ENCODE assay signal across 13 cellular contexts in the genomic region with DNA sequence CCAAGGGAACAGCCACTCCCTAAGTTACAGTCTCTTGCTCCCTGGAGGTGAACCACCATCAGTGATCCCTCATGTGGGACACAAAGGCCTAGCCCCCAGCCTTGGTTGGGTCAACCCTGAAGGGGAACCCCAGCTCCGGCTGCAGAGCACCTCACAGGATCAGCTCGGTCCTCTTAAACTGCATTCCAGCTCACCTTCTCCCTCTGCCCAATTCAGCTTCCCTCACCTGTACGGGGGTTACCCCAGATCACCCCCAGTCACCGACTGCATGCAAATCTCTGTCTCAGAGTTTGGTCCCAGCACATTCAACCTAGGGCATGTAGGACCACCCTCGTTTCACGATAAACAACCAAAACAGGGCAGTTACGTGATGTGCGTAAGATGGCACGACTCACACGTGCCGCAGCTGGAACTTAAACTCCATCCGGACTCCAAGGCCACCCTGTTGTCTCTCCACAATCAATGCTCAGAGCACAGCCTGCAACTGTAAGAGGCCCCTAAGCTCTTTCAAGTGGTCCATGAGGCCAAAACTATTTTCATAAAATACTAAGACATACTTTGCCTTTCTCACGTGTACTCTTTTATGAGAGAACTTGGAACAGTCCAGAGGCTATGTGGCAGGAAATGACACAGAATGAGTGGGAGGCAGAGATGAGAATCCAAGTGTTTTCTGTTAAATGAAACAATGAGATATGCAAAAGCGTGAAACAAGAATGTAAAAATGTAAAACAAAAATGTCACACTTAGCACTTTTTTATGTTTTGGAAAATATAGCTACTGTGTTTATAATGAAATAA.
DNase-seq lines count a peak whose midpoint lies in the region; ATAC-seq, FAIRE-seq and TF ChIP-seq lines count a peak whose summit lies in the region.
"Had no signal": no experiment of that assay in that cellular context is flagged by ENCODE, and none has a peak within 500 bp of the region (broad histone marks: within the 10 kb centered on the region; RNA-seq: fewer than 3 reads in every experiment).

No MANE protein-coding gene starts in this region.

- DNase-seq in activated CD8-positive, alpha-beta memory T cell treated with anti-CD3 and anti-CD28 coated beads for 24 hours, result peak; percentile 42
- no peak for DNase-seq in activated CD8-positive, alpha-beta memory T cell treated with anti-CD3 and anti-CD28 coated beads, Interleukin-2, amount 50 U/mL, for 4 hours
- DNase-seq in HT1080 (ENCODE audit: low read depth), result peak; percentile 35
- peak; percentile 62 for DNase-seq in astrocyte (ENCODE audit: low read depth)
- no peak for DNase-seq in neural progenitor cell (ENCODE audit: low spot score)
- DNase-seq in MV-4-11 (lab: John Stamatoyannopoulos, UW), result no peak
- DNase-seq: DMS 273 treated with DMSO at 0.1 percent for 48 hours, NCI-H1105 treated with DMSO at 0.1 percent for 48 hours, NCI-H187, Right ventricle myocardium superior had no signal

- H4K20me1 ChIP-seq in astrocyte (ENCODE audit: insufficient read depth, low read length) (no peaks in the 10 kb centered on the region), neural progenitor cell (ENCODE audit: low read depth) (no peaks in the 10 kb centered on the region)

- H3K4me3 Mint-ChIP-seq in astrocyte (ENCODE audit: unreplicated experiment) (no peak overlapping the region), neural progenitor cell (no peak overlapping the region)

- H3K79me2 ChIP-seq in astrocyte (ENCODE audit: insufficient read depth, low read length) (no peaks in the 10 kb centered on the region), neural progenitor cell (ENCODE audit: low read depth) (no peaks in the 10 kb centered on the region)

- H3K4me3 ChIP-seq in astrocyte (ENCODE audit: insufficient read depth, low read depth, low read length) (no peak overlapping the region), neural progenitor cell (no peak overlapping the region), gastroesophageal sphincter (no peak overlapping the region)

- H3K9me3 ChIP-seq in astrocyte (ENCODE audit: insufficient read depth, low read depth, low read length), result no peaks in the 10 kb centered on the region
- peaks cover 6% of the 10 kb centered on the region for H3K9me3 ChIP-seq in neural progenitor cell (ENCODE audit: low read depth)
- H3K9me3 ChIP-seq in gastroesophageal sphincter, result peaks cover 0 to 16% (median 0%) of the 10 kb centered on the region in 3 donors

- no peak for TF ChIP-seq POLR2A in gastroesophageal sphincter (IDR thresholded peaks at IDR 0.05)

- WGBS in gastroesophageal sphincter (ENCODE audit: low coverage in 1 of 2), 2 donors, result 69 to 74% methylated on average over 6 to 7 of the region's 14 CpGs

- peaks cover 2% of the 10 kb centered on the region for H3K27me3 Mint-ChIP-seq in astrocyte (ENCODE audit: low read depth, unreplicated experiment)
- H3K27me3 Mint-ChIP-seq in neural progenitor cell (ENCODE audit: insufficient read depth, low read depth), result peaks cover 4% of the 10 kb centered on the region

- no peaks in the 10 kb centered on the region for H3K36me3 ChIP-seq in astrocyte (ENCODE audit: insufficient read depth, low read length)
- H3K36me3 ChIP-seq in neural progenitor cell, result no peaks in the 10 kb centered on the region
- no peaks in the 10 kb centered on the region for H3K36me3 ChIP-seq in gastroesophageal sphincter

- H3K9ac ChIP-seq in astrocyte (ENCODE audit: low read length), result no peak overlapping the region
- no peak overlapping the region for H3K9ac ChIP-seq in neural progenitor cell

- H2AFZ ChIP-seq in astrocyte (ENCODE audit: low read depth, low read length) (peak overlapping the region; percentile 23), neural progenitor cell (replicated peaks) (no peak overlapping the region)

- no peaks in the 10 kb centered on the region for H3K4me1 Mint-ChIP-seq in astrocyte (ENCODE audit: low read depth, unreplicated experiment)
- H3K4me1 Mint-ChIP-seq in neural progenitor cell, result peaks cover 13% of the 10 kb centered on the region

- H3K27ac Mint-ChIP-seq in astrocyte (ENCODE audit: unreplicated experiment), result no peak overlapping the region
- H3K27ac Mint-ChIP-seq in neural progenitor cell, result peak overlapping the region; percentile 3

- no peak for TF ChIP-seq EP300 in gastroesophageal sphincter (IDR thresholded peaks at IDR 0.05)

- H3K27me3 ChIP-seq in astrocyte (ENCODE audit: insufficient read depth, low read length), result no peaks in the 10 kb centered on the region
- H3K27me3 ChIP-seq in neural progenitor cell, result no peaks in the 10 kb centered on the region
- H3K27me3 ChIP-seq in gastroesophageal sphincter, result peaks cover 35% of the 10 kb centered on the region

- no peaks in the 10 kb centered on the region for H3K36me3 Mint-ChIP-seq in astrocyte (ENCODE audit: low read depth, unreplicated experiment)
- peaks cover 5% of the 10 kb centered on the region for H3K36me3 Mint-ChIP-seq in neural progenitor cell

- H3K4me1 ChIP-seq in astrocyte (ENCODE audit: insufficient read depth, low read length) (peaks cover 4% of the 10 kb centered on the region), neural progenitor cell (peaks cover 25% of the 10 kb centered on the region), gastroesophageal sphincter (no peaks in the 10 kb centered on the region)

- H3K27ac ChIP-seq in astrocyte (ENCODE audit: low read depth, low read length) (peak overlapping the region; percentile 42), neural progenitor cell (no peak overlapping the region), gastroesophageal sphincter (no peak overlapping the region)
- H3K27ac ChIP-seq: 22Rv1 had no signal

- H3K9me3 Mint-ChIP-seq in astrocyte (ENCODE audit: unreplicated experiment) (peaks cover 10% of the 10 kb centered on the region), neural progenitor cell (peaks cover 19% of the 10 kb centered on the region)

- TF ChIP-seq CTCF in astrocyte (IDR thresholded peaks at IDR 0.05; ENCODE audit: insufficient read depth, low read depth, low read length), result no peak
- no peak for TF ChIP-seq CTCF in neural progenitor cell (IDR thresholded peaks at IDR 0.05)
- TF ChIP-seq CTCF in gastroesophageal sphincter (IDR thresholded peaks at IDR 0.05), result no peak

- no peak for FAIRE-seq in astrocyte (lab: Jason Lieb, UNC)

- H3K4me2 ChIP-seq in astrocyte (ENCODE audit: low read length) (peak overlapping the region; percentile 24), neural progenitor cell (peak overlapping the region; percentile 60)

- peaks cover 16% of the 10 kb centered on the region for H3F3A ChIP-seq in neural progenitor cell (ENCODE audit: low read depth)

- ATAC-seq in HG03469 (IDR thresholded peaks at IDR 0.05; ENCODE audit: unreplicated experiment) (no peak), gastroesophageal sphincter (no peak)

Comparison
In these comparisons a context has a peak if more than half of its experiments do, and no peak if none do; other contexts are left out.
1. DNase-seq: peak in activated CD8-positive, alpha-beta memory T cell treated with anti-CD3 and anti-CD28 coated beads for 24 hours (single experiment), HT1080 (single experiment) and astrocyte (single experiment); none in activated CD8-positive, alpha-beta memory T cell treated with anti-CD3 and anti-CD28 coated beads, Interleukin-2, amount 50 U/mL, for 4 hours (single experiment), neural progenitor cell (single experiment) and MV-4-11 (single experiment).